2 cellular contexts compared by ENCODE assay signal in the genomic region with DNA sequence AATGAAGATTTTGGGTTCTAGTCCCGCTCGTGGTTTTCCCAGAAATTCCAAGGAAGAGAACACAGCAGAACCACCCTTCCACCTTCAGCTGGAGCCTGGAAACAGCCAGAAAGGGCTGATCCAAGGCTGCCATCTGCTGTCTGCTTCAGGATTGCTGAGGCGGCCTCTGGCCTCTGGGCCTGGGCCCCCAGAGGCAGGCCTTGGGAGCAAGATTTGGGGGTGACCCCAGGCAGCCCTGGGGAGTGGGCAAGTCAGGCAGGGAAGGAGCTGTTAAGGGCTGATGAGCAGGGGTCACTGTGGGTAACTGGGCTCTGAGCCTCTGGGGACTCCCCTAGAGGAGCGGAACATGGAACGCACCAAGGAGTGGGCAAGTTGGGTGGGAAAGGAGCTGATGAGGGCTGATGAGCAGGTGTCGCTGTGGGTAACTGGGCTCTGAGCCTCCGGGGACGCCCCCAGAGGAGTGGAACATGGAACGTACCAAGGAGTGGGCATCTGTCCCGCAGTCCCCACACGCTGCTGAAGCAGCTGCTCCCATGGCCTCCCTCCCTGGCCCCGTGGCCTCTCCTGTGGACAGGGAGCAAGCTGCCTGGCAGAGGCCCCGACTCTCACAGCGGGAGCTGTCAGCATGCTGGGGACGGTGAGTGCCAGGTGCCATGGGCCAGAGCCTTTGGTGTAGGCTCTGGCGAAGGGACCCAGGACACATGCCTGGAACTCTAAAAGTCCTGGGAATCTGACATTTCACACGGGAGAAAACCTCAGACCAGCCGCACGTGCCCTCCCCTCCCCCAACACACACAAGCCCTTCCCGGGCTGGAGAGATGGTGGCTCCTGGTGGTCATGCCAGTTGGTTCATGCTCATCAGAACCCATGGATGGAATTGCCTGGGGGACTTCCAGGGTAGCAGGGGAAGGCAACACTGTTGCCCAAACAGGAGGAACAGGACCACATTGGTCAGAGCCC.
TF ChIP-seq lines count a peak whose summit lies in the region.

No MANE protein-coding gene starts in this region.

TF ChIP-seq in IMR-90, 13 proteins besides CTCF, POLR2A, EP300 and RAD21:
- peak; percentile 56 for TF ChIP-seq SMC3 (IDR thresholded peaks at IDR 0.05; ENCODE audit: low read depth, low read length)

TF ChIP-seq in neural cell, 6 proteins besides CTCF, POLR2A, EP300 and RAD21:
- TF ChIP-seq, protein P1, sequence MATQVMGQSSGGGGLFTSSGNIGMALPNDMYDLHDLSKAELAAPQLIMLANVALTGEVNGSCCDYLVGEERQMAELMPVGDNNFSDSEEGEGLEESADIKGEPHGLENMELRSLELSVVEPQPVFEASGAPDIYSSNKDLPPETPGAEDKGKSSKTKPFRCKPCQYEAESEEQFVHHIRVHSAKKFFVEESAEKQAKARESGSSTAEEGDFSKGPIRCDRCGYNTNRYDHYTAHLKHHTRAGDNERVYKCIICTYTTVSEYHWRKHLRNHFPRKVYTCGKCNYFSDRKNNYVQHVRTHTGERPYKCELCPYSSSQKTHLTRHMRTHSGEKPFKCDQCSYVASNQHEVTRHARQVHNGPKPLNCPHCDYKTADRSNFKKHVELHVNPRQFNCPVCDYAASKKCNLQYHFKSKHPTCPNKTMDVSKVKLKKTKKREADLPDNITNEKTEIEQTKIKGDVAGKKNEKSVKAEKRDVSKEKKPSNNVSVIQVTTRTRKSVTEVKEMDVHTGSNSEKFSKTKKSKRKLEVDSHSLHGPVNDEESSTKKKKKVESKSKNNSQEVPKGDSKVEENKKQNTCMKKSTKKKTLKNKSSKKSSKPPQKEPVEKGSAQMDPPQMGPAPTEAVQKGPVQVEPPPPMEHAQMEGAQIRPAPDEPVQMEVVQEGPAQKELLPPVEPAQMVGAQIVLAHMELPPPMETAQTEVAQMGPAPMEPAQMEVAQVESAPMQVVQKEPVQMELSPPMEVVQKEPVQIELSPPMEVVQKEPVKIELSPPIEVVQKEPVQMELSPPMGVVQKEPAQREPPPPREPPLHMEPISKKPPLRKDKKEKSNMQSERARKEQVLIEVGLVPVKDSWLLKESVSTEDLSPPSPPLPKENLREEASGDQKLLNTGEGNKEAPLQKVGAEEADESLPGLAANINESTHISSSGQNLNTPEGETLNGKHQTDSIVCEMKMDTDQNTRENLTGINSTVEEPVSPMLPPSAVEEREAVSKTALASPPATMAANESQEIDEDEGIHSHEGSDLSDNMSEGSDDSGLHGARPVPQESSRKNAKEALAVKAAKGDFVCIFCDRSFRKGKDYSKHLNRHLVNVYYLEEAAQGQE (IDR thresholded peaks at IDR 0.05; ENCODE audit: borderline replicate concordance), result peak; percentile 32
- peak; percentile 64 for TF ChIP-seq SMC3 (conservative IDR thresholded peaks at IDR 0.05; ENCODE audit: poor library complexity)
